Comparison of ENCODE assay signal across 20 cellular contexts in genomic region chr2:169105433-169105832, GRCh38. TPM values are rescaled to one million over a fixed set of nuclear protein-coding genes. Genes with fewer than 3 reads are reported as not detected.
A peak's percentile ranks its signal among the peaks of the same experiment; 100 is the strongest.
DNase-seq lines count a peak whose midpoint lies in the region; ATAC-seq, FAIRE-seq and TF ChIP-seq lines count a peak whose summit lies in the region.
"Had no signal": no experiment of that assay in that cellular context is flagged by ENCODE, and none has a peak within 500 bp of the region (broad histone marks: within the 10 kb centered on the region; RNA-seq: fewer than 3 reads in every experiment).

No MANE protein-coding gene starts in this region.

- in situ Hi-C loops in HepG2 (cut with HindIII; ENCODE audit: extremely low pct_ligation_motif_present, low pct_unique_long_range_greater_than_20kb), result loop anchor here (5.0 kb wide), 2 partner anchors 37 to 292 kb away; no protein-coding TSS in a partner anchor

- H3K9me3 ChIP-seq in HepG2 (ENCODE audit: low read length) (no peaks in the 10 kb centered on the region), right lobe of liver (no peaks in the 10 kb centered on the region)
- H3K9me3 ChIP-seq: esophagus squamous epithelium, left lung, testis had no signal

- no peaks in the 10 kb centered on the region for H3K4me1 ChIP-seq in HepG2 (ENCODE audit: insufficient read depth, low read length)
- no peaks in the 10 kb centered on the region for H3K4me1 ChIP-seq in right lobe of liver
- H3K4me1 ChIP-seq: testis had no signal

- H3K9me3 Mint-ChIP-seq in activated T-helper 17 cell treated with anti-CD3 and anti-CD28 coated beads, Interleukin-2, amount 50 U/mL, for 72 hours, result no peaks in the 10 kb centered on the region

- no peaks in the 10 kb centered on the region for H3K79me2 ChIP-seq in HepG2 (ENCODE audit: insufficient read depth, low read length)

- CTCF ChIA-PET in HepG2 (lab: Yijun Ruan, JAX; ENCODE audit: low intra/inter-chr PET ratio, low total read pairs), result no interaction called here

- no peaks in the 10 kb centered on the region for H3K36me3 Mint-ChIP-seq in activated T-helper 17 cell treated with anti-CD3 and anti-CD28 coated beads, Interleukin-2, amount 50 U/mL, for 72 hours (ENCODE audit: low read depth)
- H3K36me3 Mint-ChIP-seq: activated naive CD8-positive, alpha-beta T cell had no signal

- no peak overlapping the region for H3K4me2 ChIP-seq in HepG2 (ENCODE audit: low read depth, low read length)

- H3K27ac ChIP-seq in HepG2 (ENCODE audit: extremely low read length, insufficient read depth, low read length), result no peak overlapping the region
- no peak overlapping the region for H3K27ac ChIP-seq in right lobe of liver
- H3K27ac ChIP-seq: esophagus squamous epithelium, testis had no signal

- no peak overlapping the region for H3K27ac Mint-ChIP-seq in activated T-helper 17 cell treated with anti-CD3 and anti-CD28 coated beads, Interleukin-2, amount 50 U/mL, for 72 hours
- H3K27ac Mint-ChIP-seq: activated naive CD8-positive, alpha-beta T cell had no signal

- no peak for TF ChIP-seq RAD21 in HepG2 (CRISPR knock-in tag; IDR thresholded peaks at IDR 0.05)

- POLR2A ChIA-PET in HepG2 (lab: Yijun Ruan, JAX), result no interaction called here

- TF ChIP-seq CTCF in HepG2 (CRISPR knock-in tag; IDR thresholded peaks at IDR 0.05) (no peak), right lobe of liver (IDR thresholded peaks at IDR 0.05) (no peak)

- H3K36me3 ChIP-seq in HepG2 (replicated peaks in 1 of 2; ENCODE audit: control insufficient read depth in 1 of 2, insufficient read depth in 2 of 2, low read length in 2 of 2) (no peaks in the 10 kb centered on the region), right lobe of liver (no peaks in the 10 kb centered on the region)
- H3K36me3 ChIP-seq: esophagus squamous epithelium, left lung had no signal

- no peaks in the 10 kb centered on the region for H4K20me1 ChIP-seq in HepG2 (ENCODE audit: insufficient read depth, low read length)

- no peak overlapping the region for H3K9ac ChIP-seq in HepG2 (ENCODE audit: insufficient read depth, low read depth, low read length)

- 9% methylated on average over 1 of the region's 1 CpG for WGBS in HepG2 (ENCODE audit: low lambda C conversion rate)
- 44% methylated on average over 1 of the region's 1 CpG for WGBS in right lobe of liver (ENCODE audit: insufficient coverage, low coverage, low lambda C conversion rate, missing lambda C conversion rate)

- H3K27me3 ChIP-seq in HepG2 (ENCODE audit: control insufficient read depth in 1 of 2, insufficient read depth in 2 of 2, low read length in 2 of 2) (peaks cover 0 to 10% of the 10 kb centered on the region in 2 experiments; a peak in 3 of 5 replicates), right lobe of liver (no peaks in the 10 kb centered on the region)
- H3K27me3 ChIP-seq: left lung, testis had no signal

- H3K4me3 ChIP-seq in HepG2 (replicated peaks in 1 of 3; ENCODE audit: insufficient read depth in 1 of 3, low read depth in 2 of 3, low read length in 3 of 3), result no peak overlapping the region
- H3K4me3 ChIP-seq in right lobe of liver, result no peak overlapping the region
- H3K4me3 ChIP-seq: esophagus squamous epithelium, left lung, testis had no signal

- FAIRE-seq in HepG2 (lab: Jason Lieb, UNC), result no peak
- FAIRE-seq: D721Med, G401.6, GM12891 had no signal

- H3K27me3 Mint-ChIP-seq in activated T-helper 17 cell treated with anti-CD3 and anti-CD28 coated beads, Interleukin-2, amount 50 U/mL, for 72 hours, result peaks cover 3% of the 10 kb centered on the region

- DNase-seq in HepG2 (ENCODE audit: low spot score) (no peak), right lobe of liver (no peak), NCI-H774 (lab: John Stamatoyannopoulos, UW) (peak; percentile 4), GM03348 (ENCODE audit: low spot score) (no peak), NCI-H2171 (lab: John Stamatoyannopoulos, UW) (no peak)
- DNase-seq: activated CD8-positive, alpha-beta memory T cell treated with anti-CD3 and anti-CD28 coated beads, Interleukin-2, amount 50 U/mL, for 4 hours; dermis blood vessel endothelial cell; esophagus squamous epithelium; left lung; NCI-H1048; stimulated activated CD4-positive, alpha-beta T cell treated with anti-CD3 and anti-CD28 coated beads, Interleukin-2, amount 100 ng/mL, for 48 hours; testis had no signal

- H2AFZ ChIP-seq in HepG2 (ENCODE audit: low read length), result no peak overlapping the region

- no TSS peak for BruUV-seq in HepG2 (replicated peaks; lab: Mats Ljungman, UMichigan)

- H3K4me1 Mint-ChIP-seq in activated T-helper 17 cell treated with anti-CD3 and anti-CD28 coated beads, Interleukin-2, amount 50 U/mL, for 72 hours, result peaks cover 29% of the 10 kb centered on the region

- intact Hi-C loops in HepG2 (cut with micrococcal nuclease; ENCODE audit: unreplicated experiment), result loop anchor here (5.0 kb wide), 1 partner anchor 172 kb away; no protein-coding TSS in a partner anchor
- intact Hi-C loops in right lobe of liver (cut with DNase I), result no loop called here

- ATAC-seq in HepG2 (no peak), right lobe of liver (no peak), GM21529 (IDR thresholded peaks at IDR 0.05; ENCODE audit: unreplicated experiment) (no peak), HG03196 (IDR thresholded peaks at IDR 0.05; ENCODE audit: unreplicated experiment) (no peak)
- ATAC-seq in activated T-helper 17 cell treated with anti-CD3 and anti-CD28 coated beads, Interleukin-2, amount 50 U/mL, for 72 hours (replicated peaks), result peak; percentile 37
- ATAC-seq: left lung had no signal

- TF ChIP-seq EP300 in HepG2 (IDR thresholded peaks at IDR 0.05; ENCODE audit: low read depth in 2 of 2, low read length in 2 of 2) (no peak), HepG2 (CRISPR knock-in tag; IDR thresholded peaks at IDR 0.05; ENCODE audit: borderline replicate concordance) (no peak)

- no peak for TF ChIP-seq POLR2A in HepG2 (IDR thresholded peaks at IDR 0.05; ENCODE audit: insufficient read depth in 1 of 2, low read depth in 2 of 2, low read length in 2 of 2)
- no peak for TF ChIP-seq POLR2A in right lobe of liver (IDR thresholded peaks at IDR 0.05)

- H3K4me3 Mint-ChIP-seq in activated T-helper 17 cell treated with anti-CD3 and anti-CD28 coated beads, Interleukin-2, amount 50 U/mL, for 72 hours, result peak overlapping the region; percentile 20
- H3K4me3 Mint-ChIP-seq: activated naive CD8-positive, alpha-beta T cell had no signal

TF ChIP-seq in HepG2, 621 proteins besides CTCF, POLR2A, EP300 and RAD21:
- TF ChIP-seq ATF7 (IDR thresholded peaks at IDR 0.05) (peak; percentile 39; the same call in 1 of the 2 replicates), ATF7 (CRISPR knock-in tag; IDR thresholded peaks at IDR 0.05) (no peak), USF2 (IDR thresholded peaks at IDR 0.05; ENCODE audit: low read depth, low read length) (no peak), USF2 (CRISPR knock-in tag; IDR thresholded peaks at IDR 0.05; ENCODE audit: borderline replicate concordance) (no peak)
TF ChIP-seq in HepG2: peak in this region for 1.

RNA-seq across cellular contexts. Expression of gene DHRS9, which starts 36.1 kb away (rescaled TPM):
- total RNA-seq in HepG2 (2016; rRNA removed; fragmentation: Illumina TruSeq; extraction: Trizol), result not detected in 2 replicates
- total RNA-seq in HepG2 (2016; cell fraction: cytosol; rRNA removed; fragmentation: Illumina TruSeq; extraction: Trizol; ENCODE audit: low read depth), result not detected in 2 replicates
- not detected in 2 replicates for total RNA-seq in HepG2 (2016; cell fraction: insoluble cytoplasmic fraction; rRNA removed; fragmentation: Illumina TruSeq; extraction: Trizol)
- total RNA-seq in HepG2 (2016; cell fraction: membrane; rRNA removed; fragmentation: Illumina TruSeq; extraction: Trizol), result not detected in 2 replicates
- not detected in 2 replicates for total RNA-seq in HepG2 (2016; cell fraction: nucleus; rRNA removed; fragmentation: Illumina TruSeq; extraction: Trizol)
- polyA plus RNA-seq in HepG2 (2011; rRNA removed), result not detected in 2 replicates
- polyA plus RNA-seq in HepG2 (2011; cell fraction: cytosol; rRNA removed), result not detected in 2 replicates
- not detected in 2 replicates for polyA plus RNA-seq in HepG2 (2011; cell fraction: nucleus; rRNA removed)
- not detected in 2 replicates for polyA plus RNA-seq in HepG2 (2012)
- polyA plus RNA-seq in HepG2 (2016; cell fraction: cytosol; fragmentation: Illumina TruSeq; extraction: Trizol; ENCODE audit: low read depth), result not detected in 2 replicates
- not detected in 2 replicates for polyA plus RNA-seq in HepG2 (2016; cell fraction: insoluble cytoplasmic fraction; fragmentation: Illumina TruSeq; extraction: Trizol; ENCODE audit: low read depth)
- not detected in 2 replicates for polyA plus RNA-seq in HepG2 (2016; cell fraction: membrane; fragmentation: Illumina TruSeq; extraction: Trizol; ENCODE audit: low read depth)
- polyA plus RNA-seq in HepG2 (2016; cell fraction: nucleus; fragmentation: Illumina TruSeq; extraction: Trizol; ENCODE audit: insufficient read depth, low read depth), result not detected in 2 replicates
- polyA minus RNA-seq in HepG2 (2011; rRNA and poly(A)+ RNA removed; ENCODE audit: low replicate concordance), result 0.14 TPM in 1 of 2 replicates, not detected in the other
- not detected in 2 replicates for polyA minus RNA-seq in HepG2 (2011; cell fraction: cytosol; rRNA and poly(A)+ RNA removed)
- not detected in 2 replicates for polyA minus RNA-seq in HepG2 (2011; cell fraction: nucleus; rRNA and poly(A)+ RNA removed)
- total RNA-seq in right lobe of liver, result 1 to 10 TPM in 2 of 6 experiments, under 1 TPM in 4; 0.29 to 1.2 (median 0.55) TPM
- 1 to 10 TPM in 1 of 2 donors, under 1 TPM in 1; 0.71 to 1.5 TPM for total RNA-seq in activated T-helper 17 cell treated with anti-CD3 and anti-CD28 coated beads, Interleukin-2, amount 50 U/mL, for 72 hours
- total RNA-seq: dermis blood vessel endothelial cell, osteocyte had no signal
